35 cellular contexts compared by ENCODE assay signal in the genomic region with DNA sequence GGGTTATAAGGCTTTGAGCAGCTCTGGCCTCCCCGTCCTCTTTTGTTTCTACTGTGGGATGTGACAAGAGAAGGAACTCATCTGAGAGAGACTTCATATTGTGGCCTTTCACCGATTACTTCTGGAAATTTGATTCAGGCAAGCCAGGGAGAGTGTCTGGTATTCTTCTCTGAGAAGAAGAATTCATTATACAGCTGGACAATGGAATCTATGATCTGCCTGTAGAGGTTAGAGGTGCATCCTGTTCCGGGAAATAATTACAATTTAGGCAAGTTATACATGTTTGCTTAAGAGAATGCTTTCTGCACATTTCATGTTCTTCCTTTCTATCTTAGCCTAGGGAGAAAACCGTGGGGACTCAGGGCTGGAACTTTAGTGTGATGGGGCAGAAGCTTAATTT.
"Had no signal": no experiment of that assay in that cellular context is flagged by ENCODE, and none has a peak within 500 bp of the region (broad histone marks: within the 10 kb centered on the region; RNA-seq: fewer than 3 reads in every experiment).

No MANE protein-coding gene starts in this region.

- H3K4me3 ChIP-seq: ascending aorta, cardiac muscle cell, coronary artery, lung, ovary, prostate gland, smooth muscle cell, vagina had no signal

- H3K9me3 Mint-ChIP-seq: activated CD4-positive, alpha-beta memory T cell treated with anti-CD3 and anti-CD28 coated beads for 36 hours; activated naive CD4-positive, alpha-beta T cell treated with anti-CD3 and anti-CD28 coated beads, Interleukin-2, amount 10 ng/mL, durations not matched to agents 7 days and 5 days; activated naive CD8-positive, alpha-beta T cell treated with anti-CD3 and anti-CD28 coated beads, Interleukin-2, amount 10 ng/mL, durations not matched to agents 7 days and 5 days; activated T-helper 1 cell treated with anti-CD3 and anti-CD28 coated beads, Interleukin-12 subunit alpha, Interleukin-12 subunit beta, Interleukin-2, Interleukin-4 antibody, amounts not matched to agents 30 ng/mL and 10 ng/mL and 1 ng/mL, durations not matched to agents 14 hours and 24 hours and 36 hours; brain; effector memory CD8-positive, alpha-beta T cell; immature natural killer cell; nephron progenitor cell; stimulated activated memory B cell treated with anti-CD40 and anti-IgM and Interleukin-4, amounts not matched to agents 10 μg/mL and 1 μg/mL and 100 μg/mL, for 72 hours; stimulated activated naive CD8-positive, alpha-beta T cell treated with anti-CD3 and anti-CD28 coated beads, Interleukin-15, amount 100 ng/mL, for 72 hours; type B pancreatic cell had no signal

- H3K9me3 ChIP-seq: ascending aorta, ovary, prostate gland, vagina had no signal

- DNase-seq: activated CD4-positive, alpha-beta memory T cell treated with anti-CD3 and anti-CD28 coated beads for 36 hours; activated CD4-positive, alpha-beta T cell treated with anti-CD3 and anti-CD28 coated beads for 4 hours; activated CD8-positive, alpha-beta memory T cell treated with anti-CD3 and anti-CD28 coated beads, Interleukin-2, amount 50 U/mL, for 4 hours; activated effector memory CD4-positive, alpha-beta T cell treated with anti-CD3 and anti-CD28 coated beads, Interleukin-2, amount 50 U/mL, for 16 hours; activated naive CD4-positive, alpha-beta T cell treated with anti-CD3 and anti-CD28 coated beads, Interleukin-2, amount 10 ng/mL, durations not matched to agents 7 days and 5 days; activated naive CD8-positive, alpha-beta T cell treated with anti-CD3 and anti-CD28 coated beads, Interleukin-2, amount 10 ng/mL, durations not matched to agents 7 days and 5 days; activated T-cell treated with anti-CD3 and anti-CD28 coated beads, Interleukin-2, amount 50 U/mL, for 1 hour; cerebellar nuclear complex; effector memory CD8-positive, alpha-beta T cell; foreskin fibroblast; head of caudate nucleus; hypothalamus; immature natural killer cell; kidney; left colon; nephron progenitor cell; ovary; retina; stimulated activated CD4-positive, alpha-beta T cell treated with anti-CD3 and anti-CD28 coated beads, Interleukin-1b, Interleukin-23, amount 100 ng/mL, for 48 hours; stimulated activated CD4-positive, alpha-beta T cell treated with anti-CD3 and anti-CD28 coated beads, Interleukin-4, amount 100 ng/mL, for 4 hours; stimulated activated CD8-positive, alpha-beta memory T cell treated with anti-CD3 and anti-CD28 coated beads, Interleukin-4, amount 100 ng/mL, for 48 hours; stimulated activated naive CD8-positive, alpha-beta T cell treated with anti-CD3 and anti-CD28 coated beads, Interleukin-15, amount 100 ng/mL, for 72 hours; substantia nigra had no signal

- H3K36me3 ChIP-seq: ascending aorta, cardiac muscle cell, ovary, prostate gland, vagina had no signal

- ATAC-seq: effector memory CD8-positive, alpha-beta T cell; esophagus mucosa; left colon; stimulated activated memory B cell treated with anti-CD40 and anti-IgM and Interleukin-4, amounts not matched to agents 10 μg/mL and 1 μg/mL and 100 μg/mL, for 72 hours; stimulated activated naive CD8-positive, alpha-beta T cell treated with anti-CD3 and anti-CD28 coated beads, Interleukin-15, amount 100 ng/mL, for 72 hours had no signal

- H3K27ac Mint-ChIP-seq: activated CD4-positive, alpha-beta memory T cell treated with anti-CD3 and anti-CD28 coated beads for 36 hours; activated naive CD4-positive, alpha-beta T cell treated with anti-CD3 and anti-CD28 coated beads, Interleukin-2, amount 10 ng/mL, durations not matched to agents 7 days and 5 days; activated naive CD8-positive, alpha-beta T cell treated with anti-CD3 and anti-CD28 coated beads, Interleukin-2, amount 10 ng/mL, durations not matched to agents 7 days and 5 days; activated T-helper 1 cell treated with anti-CD3 and anti-CD28 coated beads, Interleukin-12 subunit alpha, Interleukin-12 subunit beta, Interleukin-2, Interleukin-4 antibody, amounts not matched to agents 30 ng/mL and 10 ng/mL and 1 ng/mL, durations not matched to agents 14 hours and 24 hours and 36 hours; effector memory CD8-positive, alpha-beta T cell; immature natural killer cell; nephron progenitor cell; stimulated activated memory B cell treated with anti-CD40 and anti-IgM and Interleukin-4, amounts not matched to agents 10 μg/mL and 1 μg/mL and 100 μg/mL, for 72 hours; stimulated activated naive CD8-positive, alpha-beta T cell treated with anti-CD3 and anti-CD28 coated beads, Interleukin-15, amount 100 ng/mL, for 72 hours; type B pancreatic cell had no signal

- H3K27me3 ChIP-seq: ascending aorta, cardiac muscle cell, ovary, vagina had no signal

- H3K4me3 Mint-ChIP-seq: activated CD4-positive, alpha-beta memory T cell treated with anti-CD3 and anti-CD28 coated beads for 36 hours; activated naive CD4-positive, alpha-beta T cell treated with anti-CD3 and anti-CD28 coated beads, Interleukin-2, amount 10 ng/mL, durations not matched to agents 7 days and 5 days; activated naive CD8-positive, alpha-beta T cell treated with anti-CD3 and anti-CD28 coated beads, Interleukin-2, amount 10 ng/mL, durations not matched to agents 7 days and 5 days; activated T-helper 1 cell treated with anti-CD3 and anti-CD28 coated beads, Interleukin-12 subunit alpha, Interleukin-12 subunit beta, Interleukin-2, Interleukin-4 antibody, amounts not matched to agents 30 ng/mL and 10 ng/mL and 1 ng/mL, durations not matched to agents 14 hours and 24 hours and 36 hours; brain; effector memory CD8-positive, alpha-beta T cell; immature natural killer cell; nephron progenitor cell; stimulated activated memory B cell treated with anti-CD40 and anti-IgM and Interleukin-4, amounts not matched to agents 10 μg/mL and 1 μg/mL and 100 μg/mL, for 72 hours; stimulated activated naive CD8-positive, alpha-beta T cell treated with anti-CD3 and anti-CD28 coated beads, Interleukin-15, amount 100 ng/mL, for 72 hours; type B pancreatic cell had no signal

- H3K36me3 Mint-ChIP-seq: activated CD4-positive, alpha-beta memory T cell treated with anti-CD3 and anti-CD28 coated beads for 36 hours; activated naive CD4-positive, alpha-beta T cell treated with anti-CD3 and anti-CD28 coated beads, Interleukin-2, amount 10 ng/mL, durations not matched to agents 7 days and 5 days; activated naive CD8-positive, alpha-beta T cell treated with anti-CD3 and anti-CD28 coated beads, Interleukin-2, amount 10 ng/mL, durations not matched to agents 7 days and 5 days; brain; immature natural killer cell; stimulated activated memory B cell treated with anti-CD40 and anti-IgM and Interleukin-4, amounts not matched to agents 10 μg/mL and 1 μg/mL and 100 μg/mL, for 72 hours; type B pancreatic cell had no signal

- H3K4me1 ChIP-seq: ascending aorta, prostate gland, vagina had no signal

- H3K27ac ChIP-seq: ascending aorta, cardiac muscle cell, coronary artery, ovary, prostate gland, vagina had no signal

- H3K4me1 Mint-ChIP-seq: activated naive CD4-positive, alpha-beta T cell treated with anti-CD3 and anti-CD28 coated beads, Interleukin-2, amount 10 ng/mL, durations not matched to agents 7 days and 5 days; brain; nephron progenitor cell; stimulated activated memory B cell treated with anti-CD40 and anti-IgM and Interleukin-4, amounts not matched to agents 10 μg/mL and 1 μg/mL and 100 μg/mL, for 72 hours; stimulated activated naive CD8-positive, alpha-beta T cell treated with anti-CD3 and anti-CD28 coated beads, Interleukin-15, amount 100 ng/mL, for 72 hours had no signal
